Comparison of ENCODE assay signal across 36 cellular contexts in genomic region chr20:60510356-60510755, GRCh38.
"Had no signal": no experiment of that assay in that cellular context is flagged by ENCODE, and none has a peak within 500 bp of the region (broad histone marks: within the 10 kb centered on the region; RNA-seq: fewer than 3 reads in every experiment).

No MANE protein-coding gene starts in this region.

- H3K4me3 ChIP-seq: adrenal gland, cardiac muscle cell had no signal

- DNase-seq: activated B cell treated with CpG ODN at 0.5 μM for 24 hours; activated CD4-positive, alpha-beta memory T cell treated with anti-CD3 and anti-CD28 coated beads for 36 hours; activated CD4-positive, alpha-beta T cell treated with anti-CD3 and anti-CD28 coated beads for 4 hours; activated CD4-positive, alpha-beta T cell treated with anti-CD3 and anti-CD28 coated beads, Interleukin-2, amount 10 ng/mL, durations not matched to agents 24 days and 14 days; activated CD4-positive, alpha-beta T cell treated with anti-CD3 and anti-CD28 coated beads, Interleukin-2, amount 50 U/mL, for 1 hour; activated CD4-positive, alpha-beta T cell treated with anti-CD3 and anti-CD28 coated beads, Interleukin-2, amount 50 U/mL, for 4 hours; activated CD4-positive, CD25-positive, alpha-beta regulatory T cell treated with anti-CD3 and anti-CD28 coated beads, Interleukin-2, amount 50 U/mL, for 72 hours; activated CD8-positive, alpha-beta memory T cell treated with anti-CD3 and anti-CD28 coated beads, Interleukin-2, amount 50 U/mL, for 4 hours; activated CD8-positive, alpha-beta T cell treated with anti-CD3 and anti-CD28 coated beads for 36 hours; activated effector memory CD4-positive, alpha-beta T cell treated with anti-CD3 and anti-CD28 coated beads, Interleukin-2, amount 50 U/mL, for 16 hours; activated gamma-delta T cell treated with Interleukin-2 at 50 U/mL for 16 hours; activated naive CD4-positive, alpha-beta T cell; activated naive CD4-positive, alpha-beta T cell treated with anti-CD3 and anti-CD28 coated beads for 36 hours; activated naive CD4-positive, alpha-beta T cell treated with anti-CD3 and anti-CD28 coated beads, Interleukin-2, amount 50 U/mL, for 16 hours; activated naive CD8-positive, alpha-beta T cell treated with anti-CD3 and anti-CD28 coated beads for 36 hours; activated T-cell treated with anti-CD3 and anti-CD28 coated beads for 4 hours; activated T-cell treated with anti-CD3 and anti-CD28 coated beads, Interleukin-2, amount 50 U/mL, for 1 hour; activated T-cell treated with anti-CD3 and anti-CD28 coated beads, Interleukin-2, amount 50 U/mL, for 4 hours; activated T-cell treated with anti-CD3 and anti-CD28 coated beads, Interleukin-2, amount 50 U/mL, for 72 hours; adrenal gland; amniotic stem cell; aorta; caudate nucleus; cerebellar nuclear complex; T-helper 1 cell; T-helper 2 cell; T-helper 9 cell had no signal

- ATAC-seq: activated CD8-positive, alpha-beta T cell treated with anti-CD3 and anti-CD28 coated beads for 36 hours; activated naive CD4-positive, alpha-beta T cell treated with anti-CD3 and anti-CD28 coated beads, Interleukin-2, amount 50 U/mL, for 72 hours; activated T-cell treated with anti-CD3 and anti-CD28 coated beads, Interleukin-2, amount 50 U/mL, for 4 hours; activated T-cell treated with anti-CD3 and anti-CD28 coated beads, Interleukin-2, amount 50 U/mL, for 72 hours; activated T-helper 17 cell treated with anti-CD3 and anti-CD28 coated beads, Interleukin-2, amount 50 U/mL, for 72 hours had no signal

- H3K27me3 Mint-ChIP-seq: activated B cell treated with CpG ODN at 0.5 μM for 24 hours; activated CD4-positive, alpha-beta T cell treated with anti-CD3 and anti-CD28 coated beads, Interleukin-2, amount 10 ng/mL, durations not matched to agents 24 days and 14 days; activated CD8-positive, alpha-beta T cell treated with anti-CD3 and anti-CD28 coated beads for 36 hours had no signal

- H3K4me3 Mint-ChIP-seq: activated B cell treated with CpG ODN at 0.5 μM for 24 hours; activated CD4-positive, alpha-beta memory T cell treated with anti-CD3 and anti-CD28 coated beads for 36 hours; activated CD4-positive, alpha-beta T cell treated with anti-CD3 and anti-CD28 coated beads, Interleukin-2, amount 10 ng/mL, durations not matched to agents 24 days and 14 days; activated CD8-positive, alpha-beta T cell treated with anti-CD3 and anti-CD28 coated beads for 36 hours; activated naive CD4-positive, alpha-beta T cell treated with anti-CD3 and anti-CD28 coated beads for 36 hours; activated naive CD8-positive, alpha-beta T cell treated with anti-CD3 and anti-CD28 coated beads for 36 hours; activated T-cell treated with anti-CD3 and anti-CD28 coated beads, Interleukin-2, amount 50 U/mL, for 4 hours; activated T-cell treated with anti-CD3 and anti-CD28 coated beads, Interleukin-2, amount 50 U/mL, for 72 hours; activated T-helper 1 cell treated with anti-CD3 and anti-CD28 coated beads, Interleukin-12 subunit alpha, Interleukin-12 subunit beta, Interleukin-2, Interleukin-4 antibody, amounts not matched to agents 30 ng/mL and 10 ng/mL and 1 ng/mL, durations not matched to agents 14 hours and 24 hours and 36 hours; activated T-helper 17 cell treated with anti-CD3 and anti-CD28 coated beads, Interleukin-2, amount 50 U/mL, for 72 hours; brain; central memory CD8-positive, alpha-beta T cell; T-helper 1 cell treated with Interleukin-12 subunit alpha and Interleukin-12 subunit beta and Interleukin-4 antibody, amounts not matched to agents 30 μg/mL and 1 μg/mL, for 36 hours; T-helper 2 cell treated with Interferon-gamma antibody and Interleukin-4, amounts not matched to agents 5 μg/mL and 100 μg/mL, for 36 hours had no signal

- H3K9me3 ChIP-seq: adrenal gland had no signal

- H3K9me3 Mint-ChIP-seq: activated B cell treated with CpG ODN at 0.5 μM for 24 hours; activated CD4-positive, alpha-beta T cell treated with anti-CD3 and anti-CD28 coated beads, Interleukin-2, amount 10 ng/mL, durations not matched to agents 24 days and 14 days; activated CD8-positive, alpha-beta T cell treated with anti-CD3 and anti-CD28 coated beads for 36 hours; activated T-cell treated with anti-CD3 and anti-CD28 coated beads, Interleukin-2, amount 50 U/mL, for 4 hours; activated T-cell treated with anti-CD3 and anti-CD28 coated beads, Interleukin-2, amount 50 U/mL, for 72 hours; activated T-helper 1 cell treated with anti-CD3 and anti-CD28 coated beads, Interleukin-12 subunit alpha, Interleukin-12 subunit beta, Interleukin-2, Interleukin-4 antibody, amounts not matched to agents 30 ng/mL and 10 ng/mL and 1 ng/mL, durations not matched to agents 14 hours and 24 hours and 36 hours; central memory CD8-positive, alpha-beta T cell; T-helper 1 cell treated with Interleukin-12 subunit alpha and Interleukin-12 subunit beta and Interleukin-4 antibody, amounts not matched to agents 30 μg/mL and 1 μg/mL, for 36 hours had no signal

- H3K36me3 Mint-ChIP-seq: activated CD4-positive, alpha-beta memory T cell treated with anti-CD3 and anti-CD28 coated beads for 36 hours; activated naive CD4-positive, alpha-beta T cell treated with anti-CD3 and anti-CD28 coated beads, Interleukin-2, amount 50 U/mL, for 72 hours; activated naive CD8-positive, alpha-beta T cell treated with anti-CD3 and anti-CD28 coated beads for 36 hours; brain had no signal

- H3K4me1 ChIP-seq: adrenal gland had no signal

- H3K27ac Mint-ChIP-seq: activated B cell treated with CpG ODN at 0.5 μM for 24 hours; activated CD4-positive, alpha-beta memory T cell treated with anti-CD3 and anti-CD28 coated beads for 36 hours; activated CD4-positive, alpha-beta T cell treated with anti-CD3 and anti-CD28 coated beads, Interleukin-2, amount 10 ng/mL, durations not matched to agents 24 days and 14 days; activated CD8-positive, alpha-beta T cell treated with anti-CD3 and anti-CD28 coated beads for 36 hours; activated naive CD4-positive, alpha-beta T cell treated with anti-CD3 and anti-CD28 coated beads for 36 hours; activated naive CD8-positive, alpha-beta T cell treated with anti-CD3 and anti-CD28 coated beads for 36 hours; activated T-cell treated with anti-CD3 and anti-CD28 coated beads, Interleukin-2, amount 50 U/mL, for 72 hours; activated T-helper 1 cell treated with anti-CD3 and anti-CD28 coated beads, Interleukin-12 subunit alpha, Interleukin-12 subunit beta, Interleukin-2, Interleukin-4 antibody, amounts not matched to agents 30 ng/mL and 10 ng/mL and 1 ng/mL, durations not matched to agents 14 hours and 24 hours and 36 hours; activated T-helper 17 cell treated with anti-CD3 and anti-CD28 coated beads, Interleukin-2, amount 50 U/mL, for 72 hours; T-helper 1 cell treated with Interleukin-12 subunit alpha and Interleukin-12 subunit beta and Interleukin-4 antibody, amounts not matched to agents 30 μg/mL and 1 μg/mL, for 36 hours; T-helper 2 cell treated with Interferon-gamma antibody and Interleukin-4, amounts not matched to agents 5 μg/mL and 100 μg/mL, for 36 hours had no signal

- H3K4me1 Mint-ChIP-seq: activated B cell treated with CpG ODN at 0.5 μM for 24 hours; activated CD4-positive, alpha-beta T cell treated with anti-CD3 and anti-CD28 coated beads, Interleukin-2, amount 10 ng/mL, durations not matched to agents 24 days and 14 days; activated naive CD8-positive, alpha-beta T cell treated with anti-CD3 and anti-CD28 coated beads for 36 hours; activated T-helper 17 cell treated with anti-CD3 and anti-CD28 coated beads, Interleukin-2, amount 50 U/mL, for 72 hours; central memory CD8-positive, alpha-beta T cell had no signal

- H3K27me3 ChIP-seq: adrenal gland, cardiac muscle cell had no signal

- H3K27ac ChIP-seq: adrenal gland, cardiac muscle cell, VCaP had no signal

- H3K36me3 ChIP-seq: adrenal gland, cardiac muscle cell had no signal
